ENCODE assay signal across 16 cellular contexts in the genomic region with DNA sequence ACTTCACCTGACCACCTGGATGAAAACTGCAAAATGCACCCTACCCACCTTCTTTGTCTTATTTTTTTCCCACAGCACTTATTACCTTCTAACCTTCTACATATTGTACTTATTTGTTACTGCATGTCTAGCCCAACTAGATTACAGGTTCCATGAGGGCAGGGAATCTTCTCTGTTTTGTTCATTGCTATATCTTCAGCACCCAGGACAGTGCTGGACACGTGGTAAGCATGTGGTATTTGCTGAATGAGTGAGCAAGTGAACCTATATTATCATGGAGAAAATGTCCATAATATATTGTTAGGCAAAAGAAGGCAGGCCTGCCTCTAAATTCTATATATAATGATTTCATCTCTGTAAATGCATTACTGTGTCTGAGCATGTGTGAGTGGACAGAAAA.
"Had no signal": no experiment of that assay in that cellular context is flagged by ENCODE, and none has a peak within 500 bp of the region (broad histone marks: within the 10 kb centered on the region; RNA-seq: fewer than 3 reads in every experiment).

No MANE protein-coding gene starts in this region.

- H3K4me1 ChIP-seq: transverse colon had no signal

- H3K4me3 Mint-ChIP-seq: activated naive CD8-positive, alpha-beta T cell treated with anti-CD3 and anti-CD28 coated beads, Interleukin-2, amount 50 U/mL, for 24 hours; naive thymus-derived CD8-positive, alpha-beta T cell; T-helper 17 cell had no signal

- H3K27ac Mint-ChIP-seq: activated naive CD8-positive, alpha-beta T cell treated with anti-CD3 and anti-CD28 coated beads, Interleukin-2, amount 50 U/mL, for 24 hours; progenitor cell of endocrine pancreas had no signal

- H3K27me3 Mint-ChIP-seq: activated naive CD8-positive, alpha-beta T cell treated with anti-CD3 and anti-CD28 coated beads, Interleukin-2, amount 50 U/mL, for 24 hours; naive thymus-derived CD8-positive, alpha-beta T cell; progenitor cell of endocrine pancreas; T-helper 17 cell had no signal

- DNase-seq: activated CD4-positive, alpha-beta T cell treated with anti-CD3 and anti-CD28 coated beads, Interleukin-2, amount 50 U/mL, for 1 hour; activated CD4-positive, CD25-positive, alpha-beta regulatory T cell; activated gamma-delta T cell; activated naive CD8-positive, alpha-beta T cell treated with anti-CD3 and anti-CD28 coated beads, Interleukin-2, amount 50 U/mL, for 24 hours; left cardiac atrium; mammary epithelial cell; mucosa of descending colon; naive thymus-derived CD8-positive, alpha-beta T cell; occipital lobe; right cardiac atrium; stimulated activated naive CD4-positive, alpha-beta T cell; substantia nigra; T-helper 17 cell; transverse colon had no signal

- H3K27me3 ChIP-seq: transverse colon had no signal

- H3K27ac ChIP-seq: transverse colon had no signal

- ATAC-seq: activated naive CD8-positive, alpha-beta T cell treated with anti-CD3 and anti-CD28 coated beads, Interleukin-2, amount 50 U/mL, for 24 hours; esophagus mucosa; left cardiac atrium; mucosa of descending colon; naive thymus-derived CD8-positive, alpha-beta T cell; right cardiac atrium; T-helper 17 cell had no signal

- H3K36me3 ChIP-seq: transverse colon had no signal

- H3K9me3 ChIP-seq: mucosa of descending colon, transverse colon had no signal

- H3K9me3 Mint-ChIP-seq: activated naive CD8-positive, alpha-beta T cell treated with anti-CD3 and anti-CD28 coated beads, Interleukin-2, amount 50 U/mL, for 24 hours; naive thymus-derived CD8-positive, alpha-beta T cell had no signal

- H3K4me3 ChIP-seq: mucosa of descending colon, transverse colon had no signal
